8 cellular contexts compared by ENCODE assay signal in the genomic region with DNA sequence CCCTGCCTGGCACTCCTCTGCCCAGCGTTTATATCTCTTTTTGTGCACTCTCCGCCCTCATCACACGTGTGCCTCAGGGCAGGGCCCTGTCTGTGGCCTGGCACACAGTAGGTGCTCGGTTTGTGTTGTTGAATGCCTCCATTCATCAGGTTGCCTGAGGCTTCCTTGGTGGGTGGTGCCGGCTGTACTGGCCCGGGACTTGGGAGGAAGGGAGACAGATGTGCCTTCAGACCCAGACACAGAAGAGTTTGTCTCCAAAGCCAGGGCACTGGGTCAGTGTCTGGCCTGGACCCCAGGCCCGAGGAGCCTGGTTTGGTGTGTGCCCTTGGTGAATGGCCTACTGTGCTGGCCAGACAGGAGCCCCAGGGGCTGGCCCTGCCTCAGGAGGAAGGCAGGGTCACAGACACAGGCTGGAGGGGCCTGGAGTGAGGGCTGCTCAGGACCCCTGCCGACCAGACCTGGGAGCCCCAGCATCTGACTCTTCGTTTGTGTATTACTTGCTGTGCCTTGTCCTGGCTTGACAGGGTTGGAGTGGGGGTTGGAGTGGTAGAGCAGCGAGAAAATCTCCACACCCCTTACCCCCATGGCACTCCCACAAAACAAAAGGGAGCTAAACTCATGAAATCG.
DNase-seq lines count a peak whose midpoint lies in the region; ATAC-seq and TF ChIP-seq lines count a peak whose summit lies in the region.

No MANE protein-coding gene starts in this region.

- H3K9me3 ChIP-seq in BE2C, result no peaks in the 10 kb centered on the region
- H3K9me3 ChIP-seq in MG63, result no peaks in the 10 kb centered on the region

- no peaks in the 10 kb centered on the region for H3K36me3 Mint-ChIP-seq in natural killer cell

- H3K4me1 Mint-ChIP-seq in natural killer cell, result peaks cover 66 to 67% of the 10 kb centered on the region in 2 donors

- H3K4me3 Mint-ChIP-seq in natural killer cell, result peak overlapping the region; percentile 91

- no peaks in the 10 kb centered on the region for H3K27me3 Mint-ChIP-seq in natural killer cell (ENCODE audit: low read depth in 2 of 2)

- no peaks in the 10 kb centered on the region for H3K9me3 Mint-ChIP-seq in natural killer cell

- DNase-seq in BE2C (no peak), MG63 (no peak), ecto neural progenitor cell (ENCODE audit: low spot score) (peak; percentile 74), natural killer cell (no peak), NCI-H2029 treated with DMSO at 0.1 percent for 48 hours (lab: John Stamatoyannopoulos, UW) (no peak), NCI-H1436 (lab: John Stamatoyannopoulos, UW) (no peak)

- peaks cover 45% of the 10 kb centered on the region for H3K4me1 ChIP-seq in BE2C

- intact Hi-C loops in natural killer cell (cut with micrococcal nuclease), result loop anchor here (1.0 to 5.0 kb wide), 6 partner anchors 30 to 219 kb away; partner anchors contain the start of genes DRC3, SREBF1 and TOM1L2

- TF ChIP-seq CTCF in BE2C (IDR thresholded peaks at IDR 0.05; ENCODE audit: low read depth, low read length) (no peak), natural killer cell (IDR thresholded peaks at IDR 0.05) (no peak)

- H3K27ac Mint-ChIP-seq in natural killer cell, result peak overlapping the region; percentile 95 to 99

- H3K27me3 ChIP-seq in BE2C (no peaks in the 10 kb centered on the region), MG63 (no peaks in the 10 kb centered on the region)

- ATAC-seq in natural killer cell (no peak), GM21619 (IDR thresholded peaks at IDR 0.05; ENCODE audit: unreplicated experiment) (no peak), GM19397 (IDR thresholded peaks at IDR 0.05; ENCODE audit: unreplicated experiment) (no peak)

- no peaks in the 10 kb centered on the region for H3K36me3 ChIP-seq in BE2C
- H3K36me3 ChIP-seq in MG63, result no peaks in the 10 kb centered on the region; the same call in 1 of the 2 replicates

- H3K4me3 ChIP-seq in BE2C (ENCODE audit: low read depth, low read length) (peak overlapping the region; percentile 43), MG63 (peak overlapping the region; percentile 45)
